In the genomic region with DNA sequence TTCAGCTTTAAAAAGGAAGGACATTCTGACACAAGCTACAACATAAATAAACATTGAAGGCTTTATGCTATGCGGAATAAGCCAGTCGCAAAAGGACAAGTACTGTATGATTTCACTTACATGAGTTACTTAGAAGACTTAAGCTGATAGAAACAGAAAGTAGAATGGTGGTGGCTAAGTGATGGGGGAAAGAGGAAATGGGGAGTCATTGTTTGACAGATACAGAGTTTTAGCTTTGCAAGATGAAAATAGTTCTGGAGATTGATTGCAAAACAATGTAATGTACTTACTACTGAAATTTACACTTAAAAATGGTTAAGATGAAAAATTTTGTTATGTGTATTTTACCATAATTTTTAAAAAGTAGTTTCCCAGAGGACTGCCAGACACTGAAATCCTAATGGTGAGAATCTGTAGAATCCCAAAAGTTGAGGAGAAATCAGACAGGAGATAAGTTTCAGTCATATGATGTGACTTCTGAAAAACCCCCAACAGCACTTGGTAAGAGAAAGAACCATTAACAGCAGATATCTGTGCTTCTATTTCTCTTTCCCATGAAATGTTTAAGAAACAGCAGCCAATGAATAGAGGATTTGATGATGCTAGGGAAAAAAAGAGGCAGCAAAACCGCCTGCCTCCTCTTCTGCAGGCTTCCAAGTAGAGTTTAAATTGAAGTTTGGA, we compare ENCODE assay signal across 11 cellular contexts. TPM values are rescaled to one million over a fixed set of nuclear protein-coding genes. Genes with fewer than 3 reads are reported as not detected.
DNase-seq lines count a peak whose midpoint lies in the region; ATAC-seq and TF ChIP-seq lines count a peak whose summit lies in the region.
"Had no signal": no experiment of that assay in that cellular context is flagged by ENCODE, and none has a peak within 500 bp of the region (broad histone marks: within the 10 kb centered on the region; RNA-seq: fewer than 3 reads in every experiment).

No MANE protein-coding gene starts in this region.

- ATAC-seq in HG02884 (IDR thresholded peaks at IDR 0.05; ENCODE audit: unreplicated experiment), result peak; percentile 95
- ATAC-seq: K562 had no signal

- peak; percentile 21 for DNase-seq in activated naive CD4-positive, alpha-beta T cell treated with anti-CD3 and anti-CD28 coated beads, Interleukin-2, amount 10 ng/mL, durations not matched to agents 7 days and 5 days
- no peak for DNase-seq in activated naive CD4-positive, alpha-beta T cell (lab: John Stamatoyannopoulos, UW)
- peak; percentile 95 for DNase-seq in NOMO-1 treated with DMSO at 0.1 percent for 48 hours (lab: John Stamatoyannopoulos, UW; ENCODE audit: unreplicated experiment)
- DNase-seq in Calu3, result no peak
- DNase-seq in cardiac septum (ENCODE audit: low spot score), result no peak
- no peak for DNase-seq in NCI-H2081 treated with DMSO at 0.1 percent for 48 hours (lab: John Stamatoyannopoulos, UW)

- no peaks in the 10 kb centered on the region for H3K27me3 Mint-ChIP-seq in activated naive CD4-positive, alpha-beta T cell treated with anti-CD3 and anti-CD28 coated beads, Interleukin-2, amount 10 ng/mL, durations not matched to agents 7 days and 5 days
- no peaks in the 10 kb centered on the region for H3K27me3 Mint-ChIP-seq in stimulated activated naive CD8-positive, alpha-beta T cell treated with anti-CD3 and anti-CD28 coated beads, Interleukin-15, Interleukin-2, amounts not matched to agents 100 ng/mL and 50 ng/mL, for 24 hours
- peaks cover 50% of the 10 kb centered on the region for H3K27me3 Mint-ChIP-seq in Calu3 (ENCODE audit: unreplicated experiment)

- peak overlapping the region; percentile 79 for H3K27ac Mint-ChIP-seq in activated naive CD4-positive, alpha-beta T cell treated with anti-CD3 and anti-CD28 coated beads, Interleukin-2, amount 10 ng/mL, durations not matched to agents 7 days and 5 days
- peak overlapping the region; percentile 4 for H3K27ac Mint-ChIP-seq in stimulated activated naive CD8-positive, alpha-beta T cell treated with anti-CD3 and anti-CD28 coated beads, Interleukin-15, Interleukin-2, amounts not matched to agents 100 ng/mL and 50 ng/mL, for 24 hours
- H3K27ac Mint-ChIP-seq in Calu3 (ENCODE audit: unreplicated experiment), result no peak overlapping the region

- peak overlapping the region; percentile 1 for H3K4me3 Mint-ChIP-seq in activated naive CD4-positive, alpha-beta T cell treated with anti-CD3 and anti-CD28 coated beads, Interleukin-2, amount 10 ng/mL, durations not matched to agents 7 days and 5 days
- peak overlapping the region; percentile 25 for H3K4me3 Mint-ChIP-seq in stimulated activated naive CD8-positive, alpha-beta T cell treated with anti-CD3 and anti-CD28 coated beads, Interleukin-15, Interleukin-2, amounts not matched to agents 100 ng/mL and 50 ng/mL, for 24 hours
- no peak overlapping the region for H3K4me3 Mint-ChIP-seq in Calu3 (ENCODE audit: low read depth, unreplicated experiment)

- no peak for TF ChIP-seq CTCF in Calu3 (IDR thresholded peaks at IDR 0.05; ENCODE audit: unreplicated experiment)

- CTCF ChIA-PET in activated naive CD4-positive, alpha-beta T cell treated with anti-CD3 and anti-CD28 coated beads, Interleukin-2, amount 10 ng/mL, durations not matched to agents 7 days and 5 days (lab: Charles Lee), result interaction anchor here (1.1 to 1.4 kb wide), 2 partner anchors 9 to 61 kb away, joined by 5 read pairs; a partner anchor contains a TSS
- CTCF ChIA-PET in Calu3 (lab: Charles Lee), result no interaction called here

- H3K36me3 Mint-ChIP-seq in activated naive CD4-positive, alpha-beta T cell treated with anti-CD3 and anti-CD28 coated beads, Interleukin-2, amount 10 ng/mL, durations not matched to agents 7 days and 5 days, result peaks cover 2% of the 10 kb centered on the region
- H3K36me3 Mint-ChIP-seq in stimulated activated naive CD8-positive, alpha-beta T cell treated with anti-CD3 and anti-CD28 coated beads, Interleukin-15, Interleukin-2, amounts not matched to agents 100 ng/mL and 50 ng/mL, for 24 hours (ENCODE audit: low read depth), result no peaks in the 10 kb centered on the region
- H3K36me3 Mint-ChIP-seq in Calu3 (ENCODE audit: insufficient read depth, unreplicated experiment), result no peaks in the 10 kb centered on the region

- intact Hi-C loops in Calu3 (cut with micrococcal nuclease; ENCODE audit: unreplicated experiment) (no loop called here), cardiac septum (cut with DNase I) (no loop called here)

- H3K9me3 Mint-ChIP-seq in activated naive CD4-positive, alpha-beta T cell treated with anti-CD3 and anti-CD28 coated beads, Interleukin-2, amount 10 ng/mL, durations not matched to agents 7 days and 5 days, result no peaks in the 10 kb centered on the region
- no peaks in the 10 kb centered on the region for H3K9me3 Mint-ChIP-seq in stimulated activated naive CD8-positive, alpha-beta T cell treated with anti-CD3 and anti-CD28 coated beads, Interleukin-15, Interleukin-2, amounts not matched to agents 100 ng/mL and 50 ng/mL, for 24 hours
- no peaks in the 10 kb centered on the region for H3K9me3 Mint-ChIP-seq in Calu3 (ENCODE audit: low read depth, unreplicated experiment)

- no TSS peak for BruUV-seq in Calu3 (replicated peaks; lab: Mats Ljungman, UMichigan)

- H3K4me1 Mint-ChIP-seq in activated naive CD4-positive, alpha-beta T cell treated with anti-CD3 and anti-CD28 coated beads, Interleukin-2, amount 10 ng/mL, durations not matched to agents 7 days and 5 days, result peaks cover 59% of the 10 kb centered on the region
- peaks cover 49% of the 10 kb centered on the region for H3K4me1 Mint-ChIP-seq in stimulated activated naive CD8-positive, alpha-beta T cell treated with anti-CD3 and anti-CD28 coated beads, Interleukin-15, Interleukin-2, amounts not matched to agents 100 ng/mL and 50 ng/mL, for 24 hours (ENCODE audit: low read depth)
- no peaks in the 10 kb centered on the region for H3K4me1 Mint-ChIP-seq in Calu3 (ENCODE audit: low read depth, unreplicated experiment)

RNA-seq across cellular contexts. Expression of a gene that starts 16.6 kb away (rescaled TPM):
- total RNA-seq in Calu3 (2022) (not detected in 2 replicates), cardiac septum (not detected)
- total RNA-seq: endothelial cell of umbilical vein, K562 had no signal

RNA-seq across cellular contexts. Expression of a gene that starts 22.5 kb away (rescaled TPM):
- total RNA-seq in Calu3 (2022) (not detected in 2 replicates), cardiac septum (0.30 TPM)
- total RNA-seq: endothelial cell of umbilical vein, K562 had no signal

RNA-seq across cellular contexts. Expression of a gene that starts 50.2 kb away (rescaled TPM):
- total RNA-seq in Calu3 (2022) (not detected in 2 replicates), cardiac septum (not detected)
- total RNA-seq: endothelial cell of umbilical vein, K562, temporal lobe had no signal

Comparison
In these comparisons a context has a peak if more than half of its experiments do, and no peak if none do; other contexts are left out.
1. DNase-seq: peak in activated naive CD4-positive, alpha-beta T cell treated with anti-CD3 and anti-CD28 coated beads, Interleukin-2, amount 10 ng/mL, durations not matched to agents 7 days and 5 days (single experiment) and NOMO-1 treated with DMSO at 0.1 percent for 48 hours (single experiment); none in activated naive CD4-positive, alpha-beta T cell (0 of 4), Calu3 (single experiment), cardiac septum (single experiment) and NCI-H2081 treated with DMSO at 0.1 percent for 48 hours (single experiment).